1 cellular context compared by ENCODE assay signal in genomic region chr5:150836064-150836463, GRCh38.
TF ChIP-seq lines count a peak whose summit lies in the region.

No MANE protein-coding gene starts in this region.

TF ChIP-seq in H1, 55 proteins besides CTCF, POLR2A, EP300 and RAD21:
- no peak for TF ChIP-seq CEBPB (IDR thresholded peaks at IDR 0.05; ENCODE audit: low read depth, low read length)
- TF ChIP-seq YY1 (IDR thresholded peaks at IDR 0.05; ENCODE audit: low read depth, low read length), result no peak
- no peak for TF ChIP-seq JUND (IDR thresholded peaks at IDR 0.05; ENCODE audit: low read length)
- TF ChIP-seq RXRA (IDR thresholded peaks at IDR 0.05; ENCODE audit: insufficient read depth, low read depth, low read length), result no peak
- no peak for TF ChIP-seq SUZ12 (IDR thresholded peaks at IDR 0.05; ENCODE audit: low read length)
- TF ChIP-seq ZNF274 (IDR thresholded peaks at IDR 0.05; ENCODE audit: borderline replicate concordance, extremely low read depth, low read length), result no peak
TF ChIP-seq in H1: peak in this region for 0.
